Comparison of ENCODE assay signal across 23 cellular contexts in genomic region chr3:160829486-160830009, GRCh38.
DNase-seq lines count a peak whose midpoint lies in the region; ATAC-seq and TF ChIP-seq lines count a peak whose summit lies in the region.
"Had no signal": no experiment of that assay in that cellular context is flagged by ENCODE, and none has a peak within 500 bp of the region (broad histone marks: within the 10 kb centered on the region; RNA-seq: fewer than 3 reads in every experiment).

No MANE protein-coding gene starts in this region.

- no peaks in the 10 kb centered on the region for H4K20me1 ChIP-seq in neural cell (ENCODE audit: insufficient read depth)

- no peak overlapping the region for H3K4me3 Mint-ChIP-seq in activated T-cell treated with anti-CD3 and anti-CD28 coated beads, Interleukin-2, amount 50 U/mL, for 4 hours
- H3K4me3 Mint-ChIP-seq: CD4-positive, alpha-beta T cell had no signal

- peak overlapping the region; percentile 92 for H3K27ac ChIP-seq in neural cell (ENCODE audit: low read length)
- no peak overlapping the region for H3K27ac ChIP-seq in brain microvascular endothelial cell
- H3K27ac ChIP-seq: 22Rv1, BLaER1, SJCRH30 had no signal

- peak overlapping the region; percentile 35 for H3K4me3 ChIP-seq in neural cell (ENCODE audit: low read length)
- H3K4me3 ChIP-seq in brain microvascular endothelial cell (ENCODE audit: low read depth, low read length) = no peak overlapping the region
- H3K4me3 ChIP-seq: BLaER1, SJCRH30 had no signal

- H2AFZ ChIP-seq in neural cell (ENCODE audit: low read depth, low read length) = peak overlapping the region; percentile 53

- in situ Hi-C loops in brain microvascular endothelial cell (cut with HindIII; ENCODE audit: low pct_ligation_motif_present, low sequenced_read_pairs) = no loop called here

- H3F3A ChIP-seq in neural cell (ENCODE audit: insufficient read depth, low read length, poor library complexity, severe bottlenecking) = no peaks in the 10 kb centered on the region

- H3K4me1 Mint-ChIP-seq in activated T-cell treated with anti-CD3 and anti-CD28 coated beads, Interleukin-2, amount 50 U/mL, for 4 hours (ENCODE audit: low read depth) = no peaks in the 10 kb centered on the region

- H3K9me2 ChIP-seq in neural cell (ENCODE audit: insufficient read depth, low read length) = no peaks in the 10 kb centered on the region

- TF ChIP-seq RAD21 in neural cell (conservative IDR thresholded peaks at IDR 0.05) = no peak

- no peaks in the 10 kb centered on the region for H3K9me3 Mint-ChIP-seq in activated T-cell treated with anti-CD3 and anti-CD28 coated beads, Interleukin-2, amount 50 U/mL, for 4 hours

- H3K4me2 ChIP-seq in neural cell (ENCODE audit: low read length) = peak overlapping the region; percentile 29
- H3K4me2 ChIP-seq: BLaER1 had no signal

- H3K9me3 ChIP-seq in neural cell (ENCODE audit: low read length) = no peaks in the 10 kb centered on the region
- H3K9me3 ChIP-seq: BLaER1, SJCRH30 had no signal

- no peak for TF ChIP-seq CTCF in neural cell (IDR thresholded peaks at IDR 0.05; ENCODE audit: poor library complexity, severe bottlenecking)
- TF ChIP-seq CTCF in brain microvascular endothelial cell (IDR thresholded peaks at IDR 0.05; ENCODE audit: low read depth, low read length, missing control alignments) = no peak

- peak overlapping the region; percentile 60 for H3K9ac ChIP-seq in neural cell (ENCODE audit: low read length)
- H3K9ac ChIP-seq: BLaER1 had no signal

- H3K36me3 ChIP-seq in neural cell (ENCODE audit: insufficient read depth, low read length) = no peaks in the 10 kb centered on the region
- H3K36me3 ChIP-seq in brain microvascular endothelial cell (replicated peaks) = no peaks in the 10 kb centered on the region
- H3K36me3 ChIP-seq: BLaER1, SJCRH30 had no signal

- DNase-seq in NCI-H2107 treated with DMSO at 0.1 percent for 48 hours (lab: John Stamatoyannopoulos, UW; ENCODE audit: unreplicated experiment) = peak; percentile 54
- DNase-seq in NCI-H2107 (lab: John Stamatoyannopoulos, UW) = no peak
- peak; percentile 40 for DNase-seq in NCI-H69 (lab: John Stamatoyannopoulos, UW)
- DNase-seq in cerebellum (ENCODE audit: low spot score) = peak; percentile 10
- no peak for DNase-seq in activated T-cell treated with anti-CD3 and anti-CD28 coated beads, Interleukin-2, amount 50 U/mL, for 4 hours
- DNase-seq in brain microvascular endothelial cell = no peak
- DNase-seq: ACHN; CD4-positive, alpha-beta T cell; COR-L47; DMS79; H7; KBM-7; MM.1S; NCI-H1048; NCI-H1417 treated with DMSO at 0.1 percent for 48 hours; NCI-H187; NCI-H446 treated with DMSO at 0.1 percent for 48 hours; OCI-M1; SJCRH30 had no signal

- no peaks in the 10 kb centered on the region for H3K27me3 ChIP-seq in neural cell (ENCODE audit: insufficient read depth, low read depth, low read length)
- H3K27me3 ChIP-seq in brain microvascular endothelial cell (replicated peaks) = no peaks in the 10 kb centered on the region
- H3K27me3 ChIP-seq: BLaER1, SJCRH30 had no signal

- no peaks in the 10 kb centered on the region for H3K27me3 Mint-ChIP-seq in activated T-cell treated with anti-CD3 and anti-CD28 coated beads, Interleukin-2, amount 50 U/mL, for 4 hours (ENCODE audit: low read depth)
- H3K27me3 Mint-ChIP-seq: CD4-positive, alpha-beta T cell had no signal

- no peak for ATAC-seq in activated T-cell treated with anti-CD3 and anti-CD28 coated beads, Interleukin-2, amount 50 U/mL, for 4 hours
- ATAC-seq in HG03354 (IDR thresholded peaks at IDR 0.05; ENCODE audit: poor library complexity, severe bottlenecking, unreplicated experiment) = no peak

- H3K79me2 ChIP-seq in neural cell (replicated peaks; ENCODE audit: insufficient read depth, low read length) = peaks cover 5% of the 10 kb centered on the region

- no peaks in the 10 kb centered on the region for H3K36me3 Mint-ChIP-seq in activated T-cell treated with anti-CD3 and anti-CD28 coated beads, Interleukin-2, amount 50 U/mL, for 4 hours (ENCODE audit: insufficient read depth)

- TF ChIP-seq EP300 in neural cell (conservative IDR thresholded peaks at IDR 0.05; ENCODE audit: poor library complexity, severe bottlenecking) = peak; percentile 81

TF ChIP-seq in neural cell, 6 proteins besides CTCF, POLR2A, EP300 and RAD21:
- TF ChIP-seq MXI1 (conservative IDR thresholded peaks at IDR 0.05; ENCODE audit: poor library complexity, severe bottlenecking) (no peak), POLR2AphosphoS5 (IDR thresholded peaks at IDR 0.05) (peak; percentile 66), REST (IDR thresholded peaks at IDR 0.05; ENCODE audit: borderline replicate concordance) (peak; percentile 84), TAF1 (IDR thresholded peaks at IDR 0.05; ENCODE audit: low read depth) (peak; percentile 50), SMC3 (conservative IDR thresholded peaks at IDR 0.05; ENCODE audit: poor library complexity) (no peak), EZH2 (IDR thresholded peaks at IDR 0.05; ENCODE audit: borderline replicate concordance, insufficient read depth, low read length, poor library complexity, severe bottlenecking) (no peak)

Comparison
In these comparisons a context has a peak if more than half of its experiments do, and no peak if none do; other contexts are left out.
1. DNase-seq: peak in NCI-H2107 treated with DMSO at 0.1 percent for 48 hours (single experiment), NCI-H69 (single experiment) and cerebellum (single experiment); none in NCI-H2107 (single experiment), activated T-cell treated with anti-CD3 and anti-CD28 coated beads, Interleukin-2, amount 50 U/mL, for 4 hours (single experiment) and brain microvascular endothelial cell (single experiment).